ENCODE assay signal across 34 cellular contexts in genomic region chr17:72011561-72011960, GRCh38.
"Had no signal": no experiment of that assay in that cellular context is flagged by ENCODE, and none has a peak within 500 bp of the region (broad histone marks: within the 10 kb centered on the region; RNA-seq: fewer than 3 reads in every experiment).

No MANE protein-coding gene starts in this region.

- H3K27ac ChIP-seq: brain microvascular endothelial cell, cardiac muscle cell, PC-9, RWPE1, WERI-Rb-1 had no signal

- H3K36me3 ChIP-seq: brain microvascular endothelial cell, cardiac muscle cell, MG63, WERI-Rb-1 had no signal

- H2AFZ ChIP-seq: PC-9 had no signal

- ATAC-seq: activated CD8-positive, alpha-beta memory T cell treated with anti-CD3 and anti-CD28 coated beads, Interleukin-2, amount 10 ng/mL, durations not matched to agents 7 days and 5 days; activated T-cell treated with anti-CD3 and anti-CD28 coated beads, Interleukin-2, amount 50 U/mL, for 72 hours; activated T-helper 17 cell treated with anti-CD3 and anti-CD28 coated beads, Interleukin-2, amount 50 U/mL, for 72 hours had no signal

- H3K9me3 ChIP-seq: MG63 had no signal

- H3K27me3 ChIP-seq: brain microvascular endothelial cell, cardiac muscle cell had no signal

- DNase-seq: activated CD4-positive, alpha-beta memory T cell treated with anti-CD3 and anti-CD28 coated beads, Interleukin-2, amount 10 ng/mL, durations not matched to agents 7 days and 5 days; activated CD4-positive, alpha-beta T cell treated with anti-CD3 and anti-CD28 coated beads for 1 hour; activated CD4-positive, alpha-beta T cell treated with anti-CD3 and anti-CD28 coated beads for 48 hours; activated CD4-positive, CD25-positive, alpha-beta regulatory T cell; activated CD8-positive, alpha-beta memory T cell treated with anti-CD3 and anti-CD28 coated beads for 24 hours; activated CD8-positive, alpha-beta memory T cell treated with anti-CD3 and anti-CD28 coated beads, Interleukin-2, amount 10 ng/mL, durations not matched to agents 7 days and 5 days; activated CD8-positive, alpha-beta memory T cell treated with anti-CD3 and anti-CD28 coated beads, Interleukin-2, amount 50 U/mL, for 48 hours; activated effector memory CD4-positive, alpha-beta T cell treated with anti-CD3 and anti-CD28 coated beads, Interleukin-2, amount 50 U/mL, for 16 hours; activated naive CD4-positive, alpha-beta T cell; activated naive CD4-positive, alpha-beta T cell treated with anti-CD3 and anti-CD28 coated beads, Interleukin-2, amount 50 U/mL, for 16 hours; activated naive CD8-positive, alpha-beta T cell treated with anti-CD3 and anti-CD28 coated beads for 36 hours; activated T-cell treated with anti-CD3 and anti-CD28 coated beads, Interleukin-2, amount 50 U/mL, for 72 hours; amniotic stem cell; aorta; brain microvascular endothelial cell; Karpas-422; KBM-7; MG63; NCI-H1092; NCI-H1436 treated with DMSO at 0.1 percent for 48 hours; NCI-H1694 treated with DMSO at 0.1 percent for 48 hours; NCI-H2029; NCI-H2171; NCI-H510A; NCI-H526; NCI-H748 treated with DMSO at 0.1 percent for 48 hours; NK-92 treated with Interleukin-12 subunit alpha and Interleukin-12 subunit beta, amount 100 ng/mL, for 24 hours; PC-9; Right ventricle myocardium superior; T1000; WERI-Rb-1 had no signal

- H3K4me3 ChIP-seq: cardiac muscle cell, MG63, PC-9 had no signal

- H3K4me2 ChIP-seq: PC-9 had no signal
